8 cellular contexts compared by ENCODE assay signal in the genomic region with DNA sequence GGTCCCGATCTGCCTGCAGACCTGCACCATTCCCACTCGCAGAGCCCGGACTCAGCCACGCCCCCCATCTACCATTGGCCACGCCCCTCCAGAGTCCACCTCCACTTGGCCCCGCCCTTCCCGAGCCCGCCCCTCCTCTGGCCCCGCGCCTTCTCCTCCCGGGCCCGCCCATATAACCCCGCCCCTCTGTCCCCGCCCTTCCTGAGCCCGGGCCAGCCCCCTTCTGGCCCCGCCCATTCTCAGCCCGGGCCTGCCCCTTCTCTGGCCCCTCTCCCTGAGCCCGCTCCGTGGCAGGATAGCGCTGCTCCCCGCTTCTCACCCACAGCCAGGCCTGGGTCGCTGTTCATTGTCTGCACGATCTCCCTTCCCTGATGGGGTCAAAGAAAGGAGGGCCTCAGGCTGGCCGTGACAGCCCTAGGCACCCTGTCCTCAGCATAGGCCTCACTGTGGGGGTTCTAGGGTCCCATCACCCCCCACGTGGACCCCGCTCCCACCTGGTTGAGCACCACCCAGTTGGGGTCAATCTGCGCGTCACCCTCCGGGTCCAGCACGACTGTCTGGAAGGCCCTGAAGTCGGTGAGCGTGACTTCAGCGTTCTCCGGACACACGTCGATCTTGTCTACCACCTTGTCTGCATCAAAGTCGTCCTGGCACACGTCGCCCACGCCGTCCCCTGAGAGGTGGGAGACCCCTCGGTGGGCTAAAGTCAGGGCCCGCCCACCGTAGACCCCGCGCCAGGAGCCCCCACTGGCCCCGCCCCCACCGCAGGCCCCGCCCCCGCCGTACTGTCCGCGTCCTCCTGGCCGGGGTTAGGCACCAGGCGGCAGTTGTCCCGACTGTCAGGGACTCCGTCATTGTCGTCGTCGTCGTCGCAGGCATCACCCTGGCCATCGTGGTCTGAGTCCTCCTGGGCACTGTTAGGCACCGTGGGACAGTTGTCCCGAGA. TPM values are rescaled to one million over a fixed set of nuclear protein-coding genes. Genes with fewer than 3 reads are reported as not detected.
DNase-seq lines count a peak whose midpoint lies in the region; ATAC-seq and TF ChIP-seq lines count a peak whose summit lies in the region.

No MANE protein-coding gene starts in this region.

- TF ChIP-seq CTCF in GM12865 (IDR thresholded peaks at IDR 0.05; ENCODE audit: insufficient read depth, low read depth, low read length, missing control alignments): no peak
- TF ChIP-seq CTCF in mucosa of descending colon (IDR thresholded peaks at IDR 0.05): no peak

- peaks cover 66% of the 10 kb centered on the region for H3K27me3 Mint-ChIP-seq in stimulated activated memory B cell treated with anti-CD40 and anti-IgM and Interleukin-4, amounts not matched to agents 10 μg/mL and 1 μg/mL and 100 μg/mL, for 72 hours

- H3K9me3 Mint-ChIP-seq in stimulated activated memory B cell treated with anti-CD40 and anti-IgM and Interleukin-4, amounts not matched to agents 10 μg/mL and 1 μg/mL and 100 μg/mL, for 72 hours: no peaks in the 10 kb centered on the region

- H3K9me3 ChIP-seq in mucosa of descending colon: no peaks in the 10 kb centered on the region

- peak; percentile 95 for ATAC-seq in mucosa of descending colon
- peak; percentile 50 for ATAC-seq in stimulated activated memory B cell treated with anti-CD40 and anti-IgM and Interleukin-4, amounts not matched to agents 10 μg/mL and 1 μg/mL and 100 μg/mL, for 72 hours
- ATAC-seq in GM21737 (IDR thresholded peaks at IDR 0.05; ENCODE audit: unreplicated experiment): no peak
- ATAC-seq in GM18498 (IDR thresholded peaks at IDR 0.05; ENCODE audit: unreplicated experiment): no peak

- no peaks in the 10 kb centered on the region for H3K36me3 Mint-ChIP-seq in stimulated activated memory B cell treated with anti-CD40 and anti-IgM and Interleukin-4, amounts not matched to agents 10 μg/mL and 1 μg/mL and 100 μg/mL, for 72 hours

- no peak overlapping the region for H3K4me3 ChIP-seq in GM12865 (ENCODE audit: low read depth, low read length)
- H3K4me3 ChIP-seq in mucosa of descending colon: no peak overlapping the region

- H3K4me3 Mint-ChIP-seq in stimulated activated memory B cell treated with anti-CD40 and anti-IgM and Interleukin-4, amounts not matched to agents 10 μg/mL and 1 μg/mL and 100 μg/mL, for 72 hours: no peak overlapping the region

- intact Hi-C loops in mucosa of descending colon (cut with DNase I, micrococcal nuclease): no loop called here

- H3K4me1 Mint-ChIP-seq in stimulated activated memory B cell treated with anti-CD40 and anti-IgM and Interleukin-4, amounts not matched to agents 10 μg/mL and 1 μg/mL and 100 μg/mL, for 72 hours: peaks cover 58% of the 10 kb centered on the region

- H3K36me3 ChIP-seq in mucosa of descending colon (ENCODE audit: low read depth): no peaks in the 10 kb centered on the region

- DNase-seq in GM12865 (ENCODE audit: low read depth): peak; percentile 77
- peak; percentile 49 for DNase-seq in NCI-H2171 (lab: John Stamatoyannopoulos, UW)
- peak; percentile 48 to 52 for DNase-seq in activated CD4-positive, alpha-beta T cell treated with anti-CD3 and anti-CD28 coated beads, Interleukin-2, amount 50 U/mL, for 4 hours
- DNase-seq in dermis microvascular lymphatic vessel endothelial cell (ENCODE audit: low read depth in 2 of 2): peak; percentile 14 to 60
- peak; percentile 89 to 93 (median 92) for DNase-seq in mucosa of descending colon

- H3K27ac Mint-ChIP-seq in stimulated activated memory B cell treated with anti-CD40 and anti-IgM and Interleukin-4, amounts not matched to agents 10 μg/mL and 1 μg/mL and 100 μg/mL, for 72 hours: no peak overlapping the region

- peaks cover 22% of the 10 kb centered on the region for H3K4me1 ChIP-seq in mucosa of descending colon (ENCODE audit: low read depth)

RNA-seq across cellular contexts. Expression of a gene that starts 5.7 kb away (rescaled TPM):
- not detected in 2 replicates for total RNA-seq in dermis microvascular lymphatic vessel endothelial cell
- under 1 TPM in 2 of 3 donors, not detected in 1; 0.12 to 0.95 TPM for total RNA-seq in mucosa of descending colon

RNA-seq across cellular contexts. Expression of a gene that starts 46.3 kb away (rescaled TPM):
- 40.2 and 58.9 TPM in 2 replicates for total RNA-seq in dermis microvascular lymphatic vessel endothelial cell
- 10 to 100 TPM; 79.2 to 87.2 (median 83.4) TPM for total RNA-seq in mucosa of descending colon

Comparison
In these comparisons a context has a peak if more than half of its experiments do, and no peak if none do; other contexts are left out.
1. DNase-seq: peak in every context shown above with its lines; median percentile 92 in mucosa of descending colon; 77 in GM12865; 50 in activated CD4-positive, alpha-beta T cell treated with anti-CD3 and anti-CD28 coated beads, Interleukin-2, amount 50 U/mL, for 4 hours; 49 in NCI-H2171; 37 in dermis microvascular lymphatic vessel endothelial cell.
2. ATAC-seq: peak in mucosa of descending colon (single experiment) and stimulated activated memory B cell treated with anti-CD40 and anti-IgM and Interleukin-4, amounts not matched to agents 10 μg/mL and 1 μg/mL and 100 μg/mL, for 72 hours (single experiment); none in GM21737 (single experiment) and GM18498 (single experiment).